19 cellular contexts compared by ENCODE assay signal in the genomic region with DNA sequence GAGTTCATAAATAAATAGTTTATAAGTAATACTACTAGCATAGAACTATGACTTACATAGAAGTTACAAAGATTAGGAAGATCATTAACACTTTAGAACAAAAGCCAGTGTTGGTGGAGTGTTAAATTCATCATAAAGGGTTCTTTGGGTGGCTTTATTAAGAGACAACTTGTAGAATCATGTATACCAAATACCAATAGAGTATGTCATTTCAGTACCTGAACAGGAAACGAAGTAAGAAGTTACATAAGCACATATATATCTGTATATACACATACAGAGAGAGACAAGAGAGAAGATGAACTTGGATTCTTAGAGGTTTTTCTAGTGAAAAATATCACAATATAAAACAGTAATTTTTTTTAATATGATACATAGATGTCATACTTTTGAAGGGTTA.
DNase-seq lines count a peak whose midpoint lies in the region; ATAC-seq, FAIRE-seq and TF ChIP-seq lines count a peak whose summit lies in the region.
"Had no signal": no experiment of that assay in that cellular context is flagged by ENCODE, and none has a peak within 500 bp of the region (broad histone marks: within the 10 kb centered on the region; RNA-seq: fewer than 3 reads in every experiment).

No MANE protein-coding gene starts in this region.

- ATAC-seq in foreskin keratinocyte (peak; percentile 93), HepG2 (no peak)
- ATAC-seq: A549 had no signal

- no peak overlapping the region for H2AFZ ChIP-seq in mammary epithelial cell (ENCODE audit: low read depth, low read length)
- H2AFZ ChIP-seq in HepG2 (ENCODE audit: low read length), result no peak overlapping the region
- H2AFZ ChIP-seq: GM23248 had no signal

- TF ChIP-seq CTCF in mammary epithelial cell (conservative IDR thresholded peaks at IDR 0.05 in 1 of 2, IDR thresholded peaks at IDR 0.05 in 1 of 2; ENCODE audit: extremely low read depth in 1 of 2, insufficient read depth in 1 of 2, low read depth in 1 of 2, low read length in 2 of 2), result no peak
- no peak for TF ChIP-seq CTCF in breast epithelium (IDR thresholded peaks at IDR 0.05)
- no peak for TF ChIP-seq CTCF in epithelial cell of esophagus (IDR thresholded peaks at IDR 0.05; ENCODE audit: insufficient read depth, low read depth, low read length, missing control alignments)
- no peak for TF ChIP-seq CTCF in foreskin keratinocyte (conservative IDR thresholded peaks at IDR 0.05)
- no peak for TF ChIP-seq CTCF in HepG2 (CRISPR knock-in tag; IDR thresholded peaks at IDR 0.05)

- H3K79me2 ChIP-seq in mammary epithelial cell (ENCODE audit: insufficient read depth, low read length), result no peaks in the 10 kb centered on the region
- H3K79me2 ChIP-seq in HepG2 (ENCODE audit: insufficient read depth, low read length), result no peaks in the 10 kb centered on the region

- H3K27me3 ChIP-seq in mammary epithelial cell (ENCODE audit: insufficient read depth, low read length), result no peaks in the 10 kb centered on the region
- H3K27me3 ChIP-seq in breast epithelium, result no peaks in the 10 kb centered on the region
- no peaks in the 10 kb centered on the region for H3K27me3 ChIP-seq in foreskin keratinocyte
- no peaks in the 10 kb centered on the region for H3K27me3 ChIP-seq in HepG2 (ENCODE audit: control insufficient read depth in 1 of 2, insufficient read depth in 2 of 2, low read length in 2 of 2)

- in situ Hi-C loops in mammary epithelial cell (cut with MboI; ENCODE audit: low sequenced_read_pairs in 2 of 2), result no loop called here
- in situ Hi-C loops in HepG2 (cut with HindIII; ENCODE audit: extremely low pct_ligation_motif_present, low pct_unique_long_range_greater_than_20kb), result no loop called here

- H3K4me2 ChIP-seq in mammary epithelial cell (ENCODE audit: insufficient read depth, low read depth, low read length) (peak overlapping the region; percentile 79), HepG2 (ENCODE audit: low read depth, low read length) (no peak overlapping the region)
- H3K4me2 ChIP-seq: A549 had no signal

- FAIRE-seq in HepG2 (lab: Jason Lieb, UNC), result no peak
- FAIRE-seq: A549, D721Med, GM12892, GM18507 had no signal

- DNase-seq in mammary epithelial cell, result peak; percentile 41
- no peak for DNase-seq in breast epithelium (ENCODE audit: low spot score in 2 of 2)
- peak; percentile 78 for DNase-seq in epithelial cell of esophagus (ENCODE audit: low read depth)
- DNase-seq in foreskin keratinocyte, result peak; percentile 48 to 68
- DNase-seq in cerebellum (ENCODE audit: low spot score), result no peak
- no peak for DNase-seq in LoVo (ENCODE audit: low spot score)
- DNase-seq in HepG2 (ENCODE audit: low spot score), result no peak
- DNase-seq in stimulated activated CD4-positive, alpha-beta T cell treated with anti-CD3 and anti-CD28 coated beads, Interleukin-2, amount 100 ng/mL, for 48 hours, result no peak
- DNase-seq: AML-193; Caco-2; CD4-positive, alpha-beta T cell; GM23248 had no signal

- intact Hi-C loops in mammary epithelial cell (cut with micrococcal nuclease) (no loop called here), breast epithelium (cut with DNase I; ENCODE audit: low total_unique reads) (loop anchor here (5.0 kb wide), 1 partner anchor 166 kb away; no protein-coding TSS in a partner anchor), HepG2 (cut with micrococcal nuclease; ENCODE audit: unreplicated experiment) (no loop called here)

- TF ChIP-seq EP300 in HepG2 (IDR thresholded peaks at IDR 0.05; ENCODE audit: low read depth in 2 of 2, low read length in 2 of 2) (no peak), HepG2 (CRISPR knock-in tag; IDR thresholded peaks at IDR 0.05; ENCODE audit: borderline replicate concordance) (no peak)

- peak overlapping the region; percentile 46 for H3K27ac ChIP-seq in mammary epithelial cell (ENCODE audit: insufficient read depth, low read depth, low read length)
- no peak overlapping the region for H3K27ac ChIP-seq in breast epithelium
- H3K27ac ChIP-seq in foreskin keratinocyte, result peak overlapping the region; percentile 19
- H3K27ac ChIP-seq in HepG2 (ENCODE audit: extremely low read length, insufficient read depth, low read length), result no peak overlapping the region
- H3K27ac ChIP-seq: 22Rv1, A549, C4-2B, GM23248 had no signal

- POLR2A ChIA-PET in HepG2 (lab: Yijun Ruan, JAX), result no interaction called here

- peaks cover 14% of the 10 kb centered on the region for H3K4me1 ChIP-seq in mammary epithelial cell (ENCODE audit: insufficient read depth, low read length)
- H3K4me1 ChIP-seq in breast epithelium, result no peaks in the 10 kb centered on the region
- peaks cover 24% of the 10 kb centered on the region for H3K4me1 ChIP-seq in foreskin keratinocyte
- H3K4me1 ChIP-seq in HepG2 (ENCODE audit: insufficient read depth, low read length), result no peaks in the 10 kb centered on the region
- H3K4me1 ChIP-seq: A549, HAP-1 had no signal

- dilution Hi-C loops in mammary epithelial cell (cut with HindIII; ENCODE audit: low sequenced_read_pairs), result no loop called here

- BruUV-seq in mammary epithelial cell (replicated peaks; lab: Mats Ljungman, UMichigan) (TSS peak; percentile 4), HepG2 (replicated peaks; lab: Mats Ljungman, UMichigan) (no TSS peak)

- no peaks in the 10 kb centered on the region for H3K9me3 ChIP-seq in mammary epithelial cell (replicated peaks; ENCODE audit: insufficient read depth, low read length)
- no peaks in the 10 kb centered on the region for H3K9me3 ChIP-seq in breast epithelium
- H3K9me3 ChIP-seq in HepG2 (ENCODE audit: low read length), result no peaks in the 10 kb centered on the region
- H3K9me3 ChIP-seq: A549, Caco-2, HAP-1 had no signal

- no peaks in the 10 kb centered on the region for H4K20me1 ChIP-seq in mammary epithelial cell (ENCODE audit: insufficient read depth, low read length)
- H4K20me1 ChIP-seq in HepG2 (ENCODE audit: insufficient read depth, low read length), result no peaks in the 10 kb centered on the region

- TF ChIP-seq POLR2A in breast epithelium (IDR thresholded peaks at IDR 0.05) (no peak), HepG2 (IDR thresholded peaks at IDR 0.05; ENCODE audit: insufficient read depth in 1 of 2, low read depth in 2 of 2, low read length in 2 of 2) (no peak)

- no peak for TF ChIP-seq RAD21 in HepG2 (CRISPR knock-in tag; IDR thresholded peaks at IDR 0.05)

- peak overlapping the region in 1 of 3 experiments; percentile 11 for H3K4me3 ChIP-seq in mammary epithelial cell (replicated peaks in 1 of 3; ENCODE audit: insufficient read depth in 1 of 3, low read depth in 2 of 3, low read length in 3 of 3)
- H3K4me3 ChIP-seq in breast epithelium, result no peak overlapping the region
- H3K4me3 ChIP-seq in epithelial cell of esophagus (ENCODE audit: low read length), result no peak overlapping the region
- no peak overlapping the region for H3K4me3 ChIP-seq in HepG2 (replicated peaks in 1 of 3; ENCODE audit: insufficient read depth in 1 of 3, low read depth in 2 of 3, low read length in 3 of 3)
- H3K4me3 ChIP-seq: A549, GM23248, HAP-1 had no signal

- H3K9ac ChIP-seq in mammary epithelial cell (ENCODE audit: insufficient read depth, low read length) (peak overlapping the region; percentile 27), HepG2 (ENCODE audit: insufficient read depth, low read depth, low read length) (no peak overlapping the region)
- H3K9ac ChIP-seq: GM23248 had no signal

- CTCF ChIA-PET in mammary epithelial cell (lab: Charles Lee; ENCODE audit: low non-redundant PET), result no interaction called here
- CTCF ChIA-PET in HepG2 (lab: Yijun Ruan, JAX; ENCODE audit: low intra/inter-chr PET ratio, low total read pairs), result no interaction called here

- 0% methylated on average over 1 of the region's 1 CpG for WGBS in mammary epithelial cell (ENCODE audit: low coverage, missing lambda C conversion rate)
- 98% methylated on average over 1 of the region's 1 CpG for WGBS in HepG2 (ENCODE audit: low lambda C conversion rate)

- H3K36me3 ChIP-seq in mammary epithelial cell (ENCODE audit: insufficient read depth, low read length) (no peaks in the 10 kb centered on the region), breast epithelium (peaks cover 6% of the 10 kb centered on the region), HepG2 (replicated peaks in 1 of 2; ENCODE audit: control insufficient read depth in 1 of 2, insufficient read depth in 2 of 2, low read length in 2 of 2) (peaks cover 12 to 57% of the 10 kb centered on the region in 2 experiments)
- H3K36me3 ChIP-seq: HAP-1 had no signal

TF ChIP-seq in HepG2, 621 proteins besides CTCF, POLR2A, EP300 and RAD21:
- TF ChIP-seq, protein P1, sequence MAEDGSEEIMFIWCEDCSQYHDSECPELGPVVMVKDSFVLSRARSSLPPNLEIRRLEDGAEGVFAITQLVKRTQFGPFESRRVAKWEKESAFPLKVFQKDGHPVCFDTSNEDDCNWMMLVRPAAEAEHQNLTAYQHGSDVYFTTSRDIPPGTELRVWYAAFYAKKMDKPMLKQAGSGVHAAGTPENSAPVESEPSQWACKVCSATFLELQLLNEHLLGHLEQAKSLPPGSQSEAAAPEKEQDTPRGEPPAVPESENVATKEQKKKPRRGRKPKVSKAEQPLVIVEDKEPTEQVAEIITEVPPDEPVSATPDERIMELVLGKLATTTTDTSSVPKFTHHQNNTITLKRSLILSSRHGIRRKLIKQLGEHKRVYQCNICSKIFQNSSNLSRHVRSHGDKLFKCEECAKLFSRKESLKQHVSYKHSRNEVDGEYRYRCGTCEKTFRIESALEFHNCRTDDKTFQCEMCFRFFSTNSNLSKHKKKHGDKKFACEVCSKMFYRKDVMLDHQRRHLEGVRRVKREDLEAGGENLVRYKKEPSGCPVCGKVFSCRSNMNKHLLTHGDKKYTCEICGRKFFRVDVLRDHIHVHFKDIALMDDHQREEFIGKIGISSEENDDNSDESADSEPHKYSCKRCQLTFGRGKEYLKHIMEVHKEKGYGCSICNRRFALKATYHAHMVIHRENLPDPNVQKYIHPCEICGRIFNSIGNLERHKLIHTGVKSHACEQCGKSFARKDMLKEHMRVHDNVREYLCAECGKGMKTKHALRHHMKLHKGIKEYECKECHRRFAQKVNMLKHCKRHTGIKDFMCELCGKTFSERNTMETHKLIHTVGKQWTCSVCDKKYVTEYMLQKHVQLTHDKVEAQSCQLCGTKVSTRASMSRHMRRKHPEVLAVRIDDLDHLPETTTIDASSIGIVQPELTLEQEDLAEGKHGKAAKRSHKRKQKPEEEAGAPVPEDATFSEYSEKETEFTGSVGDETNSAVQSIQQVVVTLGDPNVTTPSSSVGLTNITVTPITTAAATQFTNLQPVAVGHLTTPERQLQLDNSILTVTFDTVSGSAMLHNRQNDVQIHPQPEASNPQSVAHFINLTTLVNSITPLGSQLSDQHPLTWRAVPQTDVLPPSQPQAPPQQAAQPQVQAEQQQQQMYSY (CRISPR knock-in tag; IDR thresholded peaks at IDR 0.05), result no peak
- TF ChIP-seq POGZ (CRISPR knock-in tag; IDR thresholded peaks at IDR 0.05), result no peak

Comparison
In these comparisons a context has a peak if more than half of its experiments do, and no peak if none do; other contexts are left out.
1. DNase-seq: peak in mammary epithelial cell (single experiment), epithelial cell of esophagus (single experiment) and foreskin keratinocyte (2 of 2); none in breast epithelium (0 of 2), cerebellum (single experiment), LoVo (single experiment), HepG2 (single experiment) and stimulated activated CD4-positive, alpha-beta T cell treated with anti-CD3 and anti-CD28 coated beads, Interleukin-2, amount 100 ng/mL, for 48 hours (0 of 2).
2. H3K27ac ChIP-seq: peak in mammary epithelial cell (single experiment) and foreskin keratinocyte (single experiment); none in breast epithelium (0 of 2) and HepG2 (single experiment).